ENCODE assay signal across 32 cellular contexts in genomic region chr19:38105574-38105973, GRCh38.
"Had no signal": no experiment of that assay in that cellular context is flagged by ENCODE, and none has a peak within 500 bp of the region (broad histone marks: within the 10 kb centered on the region; RNA-seq: fewer than 3 reads in every experiment).

No MANE protein-coding gene starts in this region.

- H3K4me1 Mint-ChIP-seq: activated B cell treated with CpG ODN at 0.5 μM for 24 hours; activated CD4-positive, alpha-beta memory T cell treated with anti-CD3 and anti-CD28 coated beads, Interleukin-2, amount 10 ng/mL, durations not matched to agents 7 days and 5 days; activated CD4-positive, alpha-beta T cell treated with anti-CD3 and anti-CD28 coated beads, Interleukin-2, amount 10 ng/mL, durations not matched to agents 24 days and 14 days; activated CD8-positive, alpha-beta memory T cell treated with anti-CD3 and anti-CD28 coated beads, Interleukin-2, amount 10 ng/mL, durations not matched to agents 7 days and 5 days; activated naive CD8-positive, alpha-beta T cell treated with anti-CD3 and anti-CD28 coated beads for 36 hours; brain had no signal

- FAIRE-seq: colon, TTC549 had no signal

- H3K4me3 Mint-ChIP-seq: activated B cell treated with CpG ODN at 0.5 μM for 24 hours; activated CD4-positive, alpha-beta memory T cell treated with anti-CD3 and anti-CD28 coated beads, Interleukin-2, amount 10 ng/mL, durations not matched to agents 7 days and 5 days; activated CD4-positive, alpha-beta T cell treated with anti-CD3 and anti-CD28 coated beads, Interleukin-2, amount 10 ng/mL, durations not matched to agents 24 days and 14 days; activated CD8-positive, alpha-beta memory T cell treated with anti-CD3 and anti-CD28 coated beads, Interleukin-2, amount 10 ng/mL, durations not matched to agents 7 days and 5 days; activated CD8-positive, alpha-beta T cell treated with anti-CD3 and anti-CD28 coated beads, Interleukin-2, amount 10 ng/mL, durations not matched to agents 7 days and 5 days; activated naive CD8-positive, alpha-beta T cell treated with anti-CD3 and anti-CD28 coated beads for 36 hours; activated T-cell treated with anti-CD3 and anti-CD28 coated beads, Interleukin-2, amount 50 U/mL, for 24 hours; brain; T-helper 1 cell treated with Interleukin-12 subunit alpha and Interleukin-12 subunit beta and Interleukin-4 antibody, amounts not matched to agents 30 μg/mL and 1 μg/mL, for 36 hours; T-helper 2 cell treated with Interferon-gamma antibody and Interleukin-4, amounts not matched to agents 5 μg/mL and 100 μg/mL, for 36 hours had no signal

- H3K4me3 ChIP-seq: adrenal gland, ascending aorta had no signal

- ATAC-seq: activated CD8-positive, alpha-beta memory T cell treated with anti-CD3 and anti-CD28 coated beads, Interleukin-2, amount 10 ng/mL, durations not matched to agents 7 days and 5 days; activated CD8-positive, alpha-beta T cell treated with anti-CD3 and anti-CD28 coated beads, Interleukin-2, amount 10 ng/mL, durations not matched to agents 7 days and 5 days; activated naive CD4-positive, alpha-beta T cell treated with anti-CD3 and anti-CD28 coated beads, Interleukin-2, amount 50 U/mL, for 72 hours had no signal

- H3K9me3 ChIP-seq: adrenal gland, ascending aorta had no signal

- H3K27ac Mint-ChIP-seq: activated CD4-positive, alpha-beta memory T cell treated with anti-CD3 and anti-CD28 coated beads, Interleukin-2, amount 10 ng/mL, durations not matched to agents 7 days and 5 days; activated CD4-positive, alpha-beta T cell treated with anti-CD3 and anti-CD28 coated beads, Interleukin-2, amount 10 ng/mL, durations not matched to agents 24 days and 14 days; activated CD8-positive, alpha-beta memory T cell treated with anti-CD3 and anti-CD28 coated beads, Interleukin-2, amount 10 ng/mL, durations not matched to agents 7 days and 5 days; activated CD8-positive, alpha-beta T cell treated with anti-CD3 and anti-CD28 coated beads, Interleukin-2, amount 10 ng/mL, durations not matched to agents 7 days and 5 days; activated naive CD4-positive, alpha-beta T cell treated with anti-CD3 and anti-CD28 coated beads, Interleukin-2, amount 50 U/mL, for 72 hours; activated naive CD8-positive, alpha-beta T cell treated with anti-CD3 and anti-CD28 coated beads for 36 hours; activated T-cell treated with anti-CD3 and anti-CD28 coated beads, Interleukin-2, amount 50 U/mL, for 24 hours; activated T-helper 2 cell treated with anti-CD3 and anti-CD28 coated beads, Interferon-gamma antibody, Interleukin-2, Interleukin-4, amounts not matched to agents 10 μg/mL and 5 μg/mL and 100 μg/mL, durations not matched to agents 14 hours and 24 hours and 36 hours; brain; T-helper 1 cell treated with Interleukin-12 subunit alpha and Interleukin-12 subunit beta and Interleukin-4 antibody, amounts not matched to agents 30 μg/mL and 1 μg/mL, for 36 hours; T-helper 2 cell treated with Interferon-gamma antibody and Interleukin-4, amounts not matched to agents 5 μg/mL and 100 μg/mL, for 36 hours had no signal

- H3K27me3 ChIP-seq: adrenal gland, ascending aorta had no signal

- H3K27ac ChIP-seq: adrenal gland, ascending aorta, VCaP had no signal

- H3K36me3 Mint-ChIP-seq: activated naive CD4-positive, alpha-beta T cell treated with anti-CD3 and anti-CD28 coated beads, Interleukin-2, amount 50 U/mL, for 72 hours had no signal

- DNase-seq: activated B cell treated with CpG ODN at 0.5 μM for 24 hours; activated CD4-positive, alpha-beta memory T cell treated with anti-CD3 and anti-CD28 coated beads, Interleukin-2, amount 10 ng/mL, durations not matched to agents 7 days and 5 days; activated CD4-positive, alpha-beta T cell treated with anti-CD3 and anti-CD28 coated beads for 4 hours; activated CD4-positive, alpha-beta T cell treated with anti-CD3 and anti-CD28 coated beads, Interleukin-2, amount 10 ng/mL, durations not matched to agents 24 days and 14 days; activated CD4-positive, alpha-beta T cell treated with anti-CD3 and anti-CD28 coated beads, Interleukin-2, amount 50 U/mL, for 48 hours; activated CD4-positive, CD25-positive, alpha-beta regulatory T cell treated with anti-CD3 and anti-CD28 coated beads, Interleukin-2, amount 50 U/mL, for 72 hours; activated CD8-positive, alpha-beta memory T cell treated with anti-CD3 and anti-CD28 coated beads for 24 hours; activated CD8-positive, alpha-beta memory T cell treated with anti-CD3 and anti-CD28 coated beads, Interleukin-2, amount 10 ng/mL, durations not matched to agents 7 days and 5 days; activated CD8-positive, alpha-beta memory T cell treated with anti-CD3 and anti-CD28 coated beads, Interleukin-2, amount 50 U/mL, for 48 hours; activated CD8-positive, alpha-beta T cell treated with anti-CD3 and anti-CD28 coated beads, Interleukin-2, amount 10 ng/mL, durations not matched to agents 7 days and 5 days; activated effector memory CD4-positive, alpha-beta T cell treated with Interleukin-2 at 50 U/mL for 16 hours; activated gamma-delta T cell; activated naive CD4-positive, alpha-beta T cell treated with anti-CD3 and anti-CD28 coated beads, Interleukin-2, amount 50 U/mL, for 16 hours; activated naive CD4-positive, alpha-beta T cell treated with Interleukin-2 at 50 U/mL for 16 hours; activated naive CD8-positive, alpha-beta T cell treated with anti-CD3 and anti-CD28 coated beads for 36 hours; activated T-cell treated with anti-CD3 and anti-CD28 coated beads, Interleukin-2, amount 50 U/mL, for 24 hours; activated T-cell treated with anti-CD3 and anti-CD28 coated beads, Interleukin-2, amount 50 U/mL, for 48 hours; adrenal gland; amniotic stem cell; central memory CD4-positive, alpha-beta T cell; T-helper 1 cell; T-helper 2 cell; T-helper 9 cell had no signal

- H3K9me3 Mint-ChIP-seq: activated B cell treated with CpG ODN at 0.5 μM for 24 hours; activated CD4-positive, alpha-beta memory T cell treated with anti-CD3 and anti-CD28 coated beads, Interleukin-2, amount 10 ng/mL, durations not matched to agents 7 days and 5 days; activated CD4-positive, alpha-beta T cell treated with anti-CD3 and anti-CD28 coated beads, Interleukin-2, amount 10 ng/mL, durations not matched to agents 24 days and 14 days; activated naive CD4-positive, alpha-beta T cell treated with anti-CD3 and anti-CD28 coated beads, Interleukin-2, amount 50 U/mL, for 72 hours; activated naive CD8-positive, alpha-beta T cell treated with anti-CD3 and anti-CD28 coated beads for 36 hours; activated T-cell treated with anti-CD3 and anti-CD28 coated beads, Interleukin-2, amount 50 U/mL, for 24 hours; activated T-helper 2 cell treated with anti-CD3 and anti-CD28 coated beads, Interferon-gamma antibody, Interleukin-2, Interleukin-4, amounts not matched to agents 10 μg/mL and 5 μg/mL and 100 μg/mL, durations not matched to agents 14 hours and 24 hours and 36 hours; brain; T-helper 1 cell treated with Interleukin-12 subunit alpha and Interleukin-12 subunit beta and Interleukin-4 antibody, amounts not matched to agents 30 μg/mL and 1 μg/mL, for 36 hours; T-helper 2 cell treated with Interferon-gamma antibody and Interleukin-4, amounts not matched to agents 5 μg/mL and 100 μg/mL, for 36 hours had no signal

- H3K27me3 Mint-ChIP-seq: activated B cell treated with CpG ODN at 0.5 μM for 24 hours; activated CD4-positive, alpha-beta memory T cell treated with anti-CD3 and anti-CD28 coated beads, Interleukin-2, amount 10 ng/mL, durations not matched to agents 7 days and 5 days; activated CD4-positive, alpha-beta T cell treated with anti-CD3 and anti-CD28 coated beads, Interleukin-2, amount 10 ng/mL, durations not matched to agents 24 days and 14 days; activated CD8-positive, alpha-beta memory T cell treated with anti-CD3 and anti-CD28 coated beads, Interleukin-2, amount 10 ng/mL, durations not matched to agents 7 days and 5 days; activated naive CD8-positive, alpha-beta T cell treated with anti-CD3 and anti-CD28 coated beads for 36 hours; activated T-cell treated with anti-CD3 and anti-CD28 coated beads, Interleukin-2, amount 50 U/mL, for 24 hours had no signal

- H3K4me1 ChIP-seq: adrenal gland, ascending aorta had no signal
